In genomic region chr1:11925938-11926292, GRCh38 we compare ENCODE assay signal across 8 cellular contexts. TPM values are rescaled to one million over a fixed set of nuclear protein-coding genes. Genes with fewer than 3 reads are reported as not detected.
DNase-seq lines count a peak whose midpoint lies in the region; ATAC-seq, FAIRE-seq and TF ChIP-seq lines count a peak whose summit lies in the region.

No MANE protein-coding gene starts in this region.

- H3K27ac ChIP-seq in thyroid gland, result no peak overlapping the region

- no peak overlapping the region for H3K9ac ChIP-seq in iPS-15b (ENCODE audit: low read depth, low read length)

- no CpG with 5 or more reads among the region's 41 CpGs for WGBS in thyroid gland, 2 donors

- TF ChIP-seq POLR2A in thyroid gland (IDR thresholded peaks at IDR 0.05), result no peak

- POLR2A ChIA-PET in activated CD4-positive, alpha-beta memory T cell treated with anti-CD3 and anti-CD28 coated beads for 36 hours (lab: Charles Lee), result interaction anchor here (12.5 kb wide), 1 partner anchor 17 kb away, joined by 174 read pairs; no protein-coding TSS in a partner anchor

- ATAC-seq in GM18907 (IDR thresholded peaks at IDR 0.05; ENCODE audit: unreplicated experiment), result peak; percentile 19
- ATAC-seq in HG02885 (IDR thresholded peaks at IDR 0.05; ENCODE audit: poor library complexity, unreplicated experiment), result peak; percentile 25

- H3K4me1 Mint-ChIP-seq in activated CD4-positive, alpha-beta memory T cell treated with anti-CD3 and anti-CD28 coated beads for 36 hours (ENCODE audit: low read depth), result peaks cover 33% of the 10 kb centered on the region

- CTCF ChIA-PET in activated CD4-positive, alpha-beta memory T cell treated with anti-CD3 and anti-CD28 coated beads for 36 hours (lab: Charles Lee), result interaction anchor here (0.7 to 1.4 kb wide), 3 partner anchors 8 to 106 kb away, joined by 4 to 5 read pairs (median 5); partner anchors contain the start of gene PLOD1

- H3K4me1 ChIP-seq in iPS-15b (ENCODE audit: control insufficient read depth, insufficient read depth, low read length) (peaks cover 6% of the 10 kb centered on the region), thyroid gland (peaks cover 14 to 51% of the 10 kb centered on the region in 2 donors)

- no peak for TF ChIP-seq CTCF in thyroid gland (IDR thresholded peaks at IDR 0.05)

- no peaks in the 10 kb centered on the region for H3K9me3 Mint-ChIP-seq in activated CD4-positive, alpha-beta memory T cell treated with anti-CD3 and anti-CD28 coated beads for 36 hours

- H3K9me3 ChIP-seq in iPS-15b (ENCODE audit: control insufficient read depth, insufficient read depth, low read length), result no peaks in the 10 kb centered on the region
- no peaks in the 10 kb centered on the region for H3K9me3 ChIP-seq in thyroid gland

- no peaks in the 10 kb centered on the region for H3K27me3 Mint-ChIP-seq in activated CD4-positive, alpha-beta memory T cell treated with anti-CD3 and anti-CD28 coated beads for 36 hours

- H3K27ac Mint-ChIP-seq in activated CD4-positive, alpha-beta memory T cell treated with anti-CD3 and anti-CD28 coated beads for 36 hours, result no peak overlapping the region

- peak overlapping the region; percentile 56 for H3K4me3 ChIP-seq in iPS-15b (ENCODE audit: low read depth, low read length)
- peak overlapping the region in 2 of 3 donors; percentile 25 to 40 for H3K4me3 ChIP-seq in thyroid gland (replicated peaks in 1 of 3)

- no peak for FAIRE-seq in RCC 7860 (lab: Jason Lieb, UNC)

- peaks cover 20% of the 10 kb centered on the region for H3K36me3 Mint-ChIP-seq in activated CD4-positive, alpha-beta memory T cell treated with anti-CD3 and anti-CD28 coated beads for 36 hours

- H3K27me3 ChIP-seq in iPS-15b (ENCODE audit: control insufficient read depth, insufficient read depth, low read length) (no peaks in the 10 kb centered on the region), thyroid gland (no peaks in the 10 kb centered on the region)

- DNase-seq in activated CD4-positive, alpha-beta memory T cell treated with anti-CD3 and anti-CD28 coated beads for 36 hours, result peak; percentile 29
- DNase-seq in thyroid gland (no peak), DMS79 (lab: John Stamatoyannopoulos, UW) (no peak), NCI-H69 (lab: John Stamatoyannopoulos, UW) (no peak), RCC 7860 (ENCODE audit: low spot score) (no peak)

- H3K4me3 Mint-ChIP-seq in activated CD4-positive, alpha-beta memory T cell treated with anti-CD3 and anti-CD28 coated beads for 36 hours, result no peak overlapping the region

- H3K36me3 ChIP-seq in iPS-15b (ENCODE audit: control insufficient read depth, insufficient read depth, low read length) (peaks cover 14% of the 10 kb centered on the region), thyroid gland (peaks cover 16 to 17% of the 10 kb centered on the region in 2 donors)

- intact Hi-C loops in activated CD4-positive, alpha-beta memory T cell treated with anti-CD3 and anti-CD28 coated beads for 36 hours (cut with micrococcal nuclease), result loop anchor here (1.0 to 2.0 kb wide), 2 partner anchors 17 to 55 kb away; partner anchors contain the start of gene MFN2
- intact Hi-C loops in thyroid gland (cut with DNase I), result no loop called here

RNA-seq across cellular contexts. Expression of gene KIAA2013, which starts 0.3 kb away (rescaled TPM):
- total RNA-seq in activated CD4-positive, alpha-beta memory T cell treated with anti-CD3 and anti-CD28 coated beads for 36 hours, result 10 to 100 TPM; 22.9 to 23.4 TPM
- total RNA-seq in thyroid gland, result 10 to 100 TPM; 74.6 to 98.0 (median 84.0) TPM

RNA-seq across cellular contexts. Expression of gene PLOD1, which starts 8.6 kb away (rescaled TPM):
- total RNA-seq in activated CD4-positive, alpha-beta memory T cell treated with anti-CD3 and anti-CD28 coated beads for 36 hours, result 10 to 100 TPM; 11.0 to 13.5 TPM
- 100 to 1,000 TPM in 1 of 4 donors, 10 to 100 TPM in 3; 64.4 to 107 (median 80.8) TPM for total RNA-seq in thyroid gland

RNA-seq across cellular contexts. Expression of gene MFN2, which starts 54.3 kb away (rescaled TPM):
- total RNA-seq in activated CD4-positive, alpha-beta memory T cell treated with anti-CD3 and anti-CD28 coated beads for 36 hours, result 10 to 100 TPM; 52.0 to 58.1 TPM
- 100 to 1,000 TPM in 2 of 4 donors, 10 to 100 TPM in 2; 80.0 to 131 (median 111) TPM for total RNA-seq in thyroid gland

Comparison
In these comparisons a context has a peak if more than half of its experiments do, and no peak if none do; other contexts are left out.
1. RNA of gene PLOD1, which starts 8.6 kb away (total RNA-seq): 64.4 to 107 TPM in thyroid gland; 11.0 to 13.5 TPM in activated CD4-positive, alpha-beta memory T cell treated with anti-CD3 and anti-CD28 coated beads for 36 hours; every median in the first group is over 4 times any median in the second.